In the genomic region with DNA sequence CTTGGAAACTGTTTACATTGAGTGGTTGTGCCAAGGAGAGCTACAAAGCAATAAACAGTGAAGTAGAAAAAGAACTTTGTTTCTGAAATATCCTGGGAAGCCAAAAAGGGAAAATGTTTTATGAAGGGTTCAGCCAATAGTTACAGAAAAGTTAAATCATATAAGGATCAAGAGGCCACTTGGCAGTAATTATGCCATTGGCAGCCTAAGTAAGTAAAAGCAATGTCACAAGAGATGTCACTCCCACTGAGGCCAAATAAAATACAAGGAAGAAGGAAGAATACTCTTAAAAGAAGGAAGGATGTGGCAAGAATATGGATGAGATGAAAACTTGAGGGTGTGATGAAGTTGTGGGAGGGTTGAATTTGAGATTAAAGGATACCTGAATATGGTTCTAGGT, we compare ENCODE assay signal across 15 cellular contexts. TPM values are rescaled to one million over a fixed set of nuclear protein-coding genes. Genes with fewer than 3 reads are reported as not detected.
DNase-seq lines count a peak whose midpoint lies in the region; ATAC-seq lines count a peak whose summit lies in the region.
"Had no signal": no experiment of that assay in that cellular context is flagged by ENCODE, and none has a peak within 500 bp of the region (broad histone marks: within the 10 kb centered on the region; RNA-seq: fewer than 3 reads in every experiment).

No MANE protein-coding gene starts in this region.

- no peak for ATAC-seq in activated T-cell treated with anti-CD3 and anti-CD28 coated beads, Interleukin-2, amount 50 U/mL, for 72 hours (replicated peaks in 1 of 2)
- ATAC-seq in T-helper 17 cell, result no peak
- peak; percentile 45 for ATAC-seq in left colon
- ATAC-seq in stimulated activated memory B cell treated with anti-CD40 and anti-IgM and Interleukin-4, amounts not matched to agents 10 μg/mL and 1 μg/mL and 100 μg/mL, for 72 hours, result no peak
- ATAC-seq in HG03095 (IDR thresholded peaks at IDR 0.05; ENCODE audit: unreplicated experiment), result no peak
- no peak for ATAC-seq in HG03457 (IDR thresholded peaks at IDR 0.05; ENCODE audit: unreplicated experiment)

- H3K36me3 Mint-ChIP-seq in activated T-cell treated with anti-CD3 and anti-CD28 coated beads, Interleukin-2, amount 50 U/mL, for 72 hours (ENCODE audit: insufficient read depth in 2 of 2), result peaks cover 5 to 19% of the 10 kb centered on the region in 2 donors
- H3K36me3 Mint-ChIP-seq in T-helper 17 cell (ENCODE audit: low read depth), result peaks cover 12% of the 10 kb centered on the region
- peaks cover 58% of the 10 kb centered on the region for H3K36me3 Mint-ChIP-seq in stimulated activated memory B cell treated with anti-CD40 and anti-IgM and Interleukin-4, amounts not matched to agents 10 μg/mL and 1 μg/mL and 100 μg/mL, for 72 hours

- H3K9me3 Mint-ChIP-seq in activated T-cell treated with anti-CD3 and anti-CD28 coated beads, Interleukin-2, amount 50 U/mL, for 72 hours, result no peaks in the 10 kb centered on the region
- H3K9me3 Mint-ChIP-seq in stimulated activated memory B cell treated with anti-CD40 and anti-IgM and Interleukin-4, amounts not matched to agents 10 μg/mL and 1 μg/mL and 100 μg/mL, for 72 hours, result no peaks in the 10 kb centered on the region
- H3K9me3 Mint-ChIP-seq: CD4-positive, alpha-beta memory T cell had no signal

- DNase-seq in activated T-cell treated with anti-CD3 and anti-CD28 coated beads, Interleukin-2, amount 50 U/mL, for 72 hours, result no peak
- DNase-seq in activated T-cell treated with anti-CD3 and anti-CD28 coated beads, Interleukin-2, amount 50 U/mL, for 1 hour, result no peak
- DNase-seq in T-helper 17 cell, result no peak
- DNase-seq in left colon, result no peak
- no peak for DNase-seq in substantia nigra (lab: John Stamatoyannopoulos, UW)
- DNase-seq: 8988T; CD4-positive, alpha-beta memory T cell; COR-L47; DND-41; GDM1 had no signal

- peak overlapping the region; percentile 2 for H3K27ac Mint-ChIP-seq in activated T-cell treated with anti-CD3 and anti-CD28 coated beads, Interleukin-2, amount 50 U/mL, for 72 hours
- H3K27ac Mint-ChIP-seq in T-helper 17 cell, result peak overlapping the region; percentile 41
- H3K27ac Mint-ChIP-seq in stimulated activated memory B cell treated with anti-CD40 and anti-IgM and Interleukin-4, amounts not matched to agents 10 μg/mL and 1 μg/mL and 100 μg/mL, for 72 hours, result peak overlapping the region; percentile 45

- H3K27me3 Mint-ChIP-seq in activated T-cell treated with anti-CD3 and anti-CD28 coated beads, Interleukin-2, amount 50 U/mL, for 72 hours (ENCODE audit: low read depth), result no peaks in the 10 kb centered on the region
- no peaks in the 10 kb centered on the region for H3K27me3 Mint-ChIP-seq in T-helper 17 cell
- no peaks in the 10 kb centered on the region for H3K27me3 Mint-ChIP-seq in stimulated activated memory B cell treated with anti-CD40 and anti-IgM and Interleukin-4, amounts not matched to agents 10 μg/mL and 1 μg/mL and 100 μg/mL, for 72 hours
- H3K27me3 Mint-ChIP-seq: CD4-positive, alpha-beta memory T cell had no signal

- no peaks in the 10 kb centered on the region for H3K9me3 ChIP-seq in T-helper 17 cell (ENCODE audit: control insufficient read depth, low read length, poor library complexity, severe bottlenecking)
- H3K9me3 ChIP-seq: BLaER1 treated with 17β-estradiol and CSF1 and Interleukin-3, amounts not matched to agents 10 nM and 100 nM; HAP-1 had no signal

- intact Hi-C loops in left colon (cut with DNase I, micrococcal nuclease), result no loop called here

- H3K4me1 Mint-ChIP-seq in activated T-cell treated with anti-CD3 and anti-CD28 coated beads, Interleukin-2, amount 50 U/mL, for 72 hours (ENCODE audit: low read depth), result no peaks in the 10 kb centered on the region
- H3K4me1 Mint-ChIP-seq in T-helper 17 cell, result peaks cover 7% of the 10 kb centered on the region
- peaks cover 14% of the 10 kb centered on the region for H3K4me1 Mint-ChIP-seq in stimulated activated memory B cell treated with anti-CD40 and anti-IgM and Interleukin-4, amounts not matched to agents 10 μg/mL and 1 μg/mL and 100 μg/mL, for 72 hours

- no peak overlapping the region for H3K27ac ChIP-seq in substantia nigra (ENCODE audit: low read depth, low read length, poor library complexity, severe bottlenecking)
- H3K27ac ChIP-seq: BLaER1 treated with 17β-estradiol and CSF1 and Interleukin-3, amounts not matched to agents 10 nM and 100 nM had no signal

- no peak overlapping the region for H3K4me3 Mint-ChIP-seq in activated T-cell treated with anti-CD3 and anti-CD28 coated beads, Interleukin-2, amount 50 U/mL, for 72 hours
- no peak overlapping the region for H3K4me3 Mint-ChIP-seq in T-helper 17 cell
- H3K4me3 Mint-ChIP-seq in stimulated activated memory B cell treated with anti-CD40 and anti-IgM and Interleukin-4, amounts not matched to agents 10 μg/mL and 1 μg/mL and 100 μg/mL, for 72 hours, result no peak overlapping the region

RNA-seq across cellular contexts. Expression of gene EDEM3, which starts 45.2 kb away (rescaled TPM):
- 10 to 100 TPM; 28.3 to 28.4 TPM for total RNA-seq in activated T-cell treated with anti-CD3 and anti-CD28 coated beads, Interleukin-2, amount 50 U/mL, for 72 hours
- total RNA-seq in T-helper 17 cell, result 10 to 100 TPM; 25.8 to 40.4 TPM
- 10 to 100 TPM; 68.6 to 81.6 TPM for total RNA-seq in left colon
